In genomic region chr1:156295391-156295947, GRCh38 we compare ENCODE assay signal across 1 cellular context.
A peak's percentile ranks its signal among the peaks of the same experiment; 100 is the strongest.
TF ChIP-seq lines count a peak whose summit lies in the region.

GLMP (minus strand) TSS chr1:156295679; CDS start chr1:156295645, 34 bp downstream.

TF ChIP-seq in HepG2, 621 proteins besides CTCF, POLR2A, EP300 and RAD21 (continued from another document and continues in another):
- no peak for TF ChIP-seq GABPA (IDR thresholded peaks at IDR 0.05; ENCODE audit: low read depth, low read length)
- TF ChIP-seq GABPA (CRISPR knock-in tag; IDR thresholded peaks at IDR 0.05; ENCODE audit: low read depth): peak; percentile 50; the same call in 1 of the 2 replicates
- peak; percentile 26; the same call in 1 of the 2 replicates for TF ChIP-seq DRAP1 (CRISPR knock-in tag; IDR thresholded peaks at IDR 0.05)
- 0 out of 2 replicates have a peak, but pooled peaks have one; percentile 6 for TF ChIP-seq ZNF503 (CRISPR knock-in tag; IDR thresholded peaks at IDR 0.05)
- no peak for TF ChIP-seq KDM6A (CRISPR knock-in tag; IDR thresholded peaks at IDR 0.05; ENCODE audit: low read depth)
- peak; percentile 32; the same call in 1 of the 2 replicates for TF ChIP-seq GATAD2A (CRISPR knock-in tag; IDR thresholded peaks at IDR 0.05)
- TF ChIP-seq CREBL2 (CRISPR knock-in tag; IDR thresholded peaks at IDR 0.05; ENCODE audit: borderline replicate concordance): no peak
- no peak for TF ChIP-seq ZNF598 (CRISPR knock-in tag; IDR thresholded peaks at IDR 0.05; ENCODE audit: borderline replicate concordance)
- TF ChIP-seq SIN3A (IDR thresholded peaks at IDR 0.05; ENCODE audit: borderline replicate concordance, low read depth, low read length): peak; percentile 85; the same call in 1 of the 2 replicates
- no peak for TF ChIP-seq MIER2 (CRISPR knock-in tag; IDR thresholded peaks at IDR 0.05)
- no peak for TF ChIP-seq ZNF580 (CRISPR knock-in tag; IDR thresholded peaks at IDR 0.05; ENCODE audit: borderline replicate concordance, low read depth)
- peak; percentile 52; the same call in 1 of the 2 replicates for TF ChIP-seq ZNF556 (CRISPR knock-in tag; IDR thresholded peaks at IDR 0.05; ENCODE audit: borderline replicate concordance)
- 0 out of 2 replicates have a peak, but pooled peaks have one; percentile 49 for TF ChIP-seq ZNF766 (CRISPR knock-in tag; IDR thresholded peaks at IDR 0.05; ENCODE audit: borderline replicate concordance)
- no peak for TF ChIP-seq CBX2 (IDR thresholded peaks at IDR 0.05; ENCODE audit: low read depth, low read length)
- TF ChIP-seq CBX2 (CRISPR knock-in tag; IDR thresholded peaks at IDR 0.05; ENCODE audit: low read depth): no peak
- TF ChIP-seq MXD3 (CRISPR knock-in tag; IDR thresholded peaks at IDR 0.05): peak; percentile 37; the same call in 1 of the 2 replicates
- TF ChIP-seq ZBED4 (CRISPR knock-in tag; IDR thresholded peaks at IDR 0.05; ENCODE audit: borderline replicate concordance): no peak
- TF ChIP-seq RXRA (CRISPR knock-in tag; IDR thresholded peaks at IDR 0.05): 0 out of 2 replicates have a peak, but pooled peaks have one; percentile 22
- no peak for TF ChIP-seq ZNF816 (CRISPR knock-in tag; IDR thresholded peaks at IDR 0.05; ENCODE audit: borderline replicate concordance)
- 0 out of 2 replicates have a peak, but pooled peaks have one; percentile 26 for TF ChIP-seq ZNF609 (CRISPR knock-in tag; IDR thresholded peaks at IDR 0.05; ENCODE audit: borderline replicate concordance)
- TF ChIP-seq KLF16 (CRISPR knock-in tag; IDR thresholded peaks at IDR 0.05): no peak
- no peak for TF ChIP-seq FOXA1 (IDR thresholded peaks at IDR 0.05)
- TF ChIP-seq FOXA1 (CRISPR knock-in tag; IDR thresholded peaks at IDR 0.05): no peak
- TF ChIP-seq PHF21A (CRISPR knock-in tag; IDR thresholded peaks at IDR 0.05): peak; percentile 25; the same call in 1 of the 2 replicates
- TF ChIP-seq EZH2 (conservative IDR thresholded peaks at IDR 0.05; ENCODE audit: low read depth, low read length): no peak
- peak; percentile 79; the same call in 1 of the 2 replicates for TF ChIP-seq SIN3B (IDR thresholded peaks at IDR 0.05; ENCODE audit: low read length)
- TF ChIP-seq NFKB2 (CRISPR knock-in tag; IDR thresholded peaks at IDR 0.05; ENCODE audit: borderline replicate concordance): peak; percentile 48; the same call in 1 of the 2 replicates
- TF ChIP-seq HCFC1 (IDR thresholded peaks at IDR 0.05; ENCODE audit: low read depth, low read length): no peak
- no peak for TF ChIP-seq ZFYVE20 (CRISPR knock-in tag; IDR thresholded peaks at IDR 0.05; ENCODE audit: borderline replicate concordance, low read depth)
- no peak for TF ChIP-seq PAF1 (CRISPR knock-in tag; IDR thresholded peaks at IDR 0.05)
- TF ChIP-seq HNRNPL (IDR thresholded peaks at IDR 0.05; ENCODE audit: low read depth, low read length): peak; percentile 64; the same call in 1 of the 2 replicates
- TF ChIP-seq USF2 (IDR thresholded peaks at IDR 0.05; ENCODE audit: low read depth, low read length): peak; percentile 91
- TF ChIP-seq USF2 (CRISPR knock-in tag; IDR thresholded peaks at IDR 0.05; ENCODE audit: borderline replicate concordance): peak; percentile 96; the same call in 1 of the 2 replicates
- no peak for TF ChIP-seq PPARG (CRISPR knock-in tag; conservative IDR thresholded peaks at IDR 0.05)
- TF ChIP-seq ZNF432 (CRISPR knock-in tag; IDR thresholded peaks at IDR 0.05; ENCODE audit: borderline replicate concordance): no peak
- TF ChIP-seq HDAC6 (IDR thresholded peaks at IDR 0.05; ENCODE audit: low read depth, low read length): no peak
- TF ChIP-seq HDAC1 (CRISPR knock-in tag; IDR thresholded peaks at IDR 0.05): peak; percentile 71
- 0 out of 2 replicates have a peak, but pooled peaks have one; percentile 37 for TF ChIP-seq IKZF5 (CRISPR knock-in tag; IDR thresholded peaks at IDR 0.05)
- no peak for TF ChIP-seq NBN (conservative IDR thresholded peaks at IDR 0.05)
- no peak for TF ChIP-seq MIXL1 (CRISPR knock-in tag; IDR thresholded peaks at IDR 0.05)
- TF ChIP-seq IRF1 (CRISPR knock-in tag; IDR thresholded peaks at IDR 0.05; ENCODE audit: low read depth): no peak
- no peak for TF ChIP-seq ATF2 (CRISPR knock-in tag; IDR thresholded peaks at IDR 0.05)
- no peak for TF ChIP-seq ZNF44 (CRISPR knock-in tag; IDR thresholded peaks at IDR 0.05)
- TF ChIP-seq ELF4 (CRISPR knock-in tag; IDR thresholded peaks at IDR 0.05; ENCODE audit: borderline replicate concordance): 0 out of 2 replicates have a peak, but pooled peaks have one; percentile 42
- no peak for TF ChIP-seq NFE2L1 (CRISPR knock-in tag; IDR thresholded peaks at IDR 0.05; ENCODE audit: borderline replicate concordance)
